In genomic region chr7:38222481-38223096, GRCh38 we compare ENCODE assay signal across 8 cellular contexts. TPM values are rescaled to one million over a fixed set of nuclear protein-coding genes. Genes with fewer than 3 reads are reported as not detected.
DNase-seq lines count a peak whose midpoint lies in the region; ATAC-seq and TF ChIP-seq lines count a peak whose summit lies in the region.

No MANE protein-coding gene starts in this region.

- no peaks in the 10 kb centered on the region for H3K27me3 Mint-ChIP-seq in activated naive CD8-positive, alpha-beta T cell treated with anti-CD3 and anti-CD28 coated beads, Interleukin-2, amount 50 U/mL, for 24 hours

- CTCF ChIA-PET in AG04449 (lab: Yijun Ruan, JAX), result interaction anchor here (0.9 to 10.3 kb wide), 30 partner anchors 7 to 327 kb away, joined by 3 to 265 read pairs (median 5); partner anchors contain the start of gene SFRP4

- POLR2A ChIA-PET in AG04449 (lab: Yijun Ruan, JAX), result no interaction called here

- peak; percentile 63 for TF ChIP-seq CTCF in AG04449 (IDR thresholded peaks at IDR 0.05; ENCODE audit: insufficient read depth, low read length, missing control alignments)
- TF ChIP-seq CTCF in GM12872 (IDR thresholded peaks at IDR 0.05; ENCODE audit: insufficient read depth, low read depth, low read length), result peak; percentile 77
- peak; percentile 82 to 91 for TF ChIP-seq CTCF in right atrium auricular region (IDR thresholded peaks at IDR 0.05)
- TF ChIP-seq CTCF in sigmoid colon (IDR thresholded peaks at IDR 0.05), result peak; percentile 78 to 88 (median 84)

- TF ChIP-seq EP300 in sigmoid colon (IDR thresholded peaks at IDR 0.05), result no peak

- no peak for TF ChIP-seq POLR2A in sigmoid colon (IDR thresholded peaks at IDR 0.05)

- H3K4me1 Mint-ChIP-seq in activated naive CD8-positive, alpha-beta T cell treated with anti-CD3 and anti-CD28 coated beads, Interleukin-2, amount 50 U/mL, for 24 hours, result peaks cover 38% of the 10 kb centered on the region

- no peak overlapping the region for H3K27ac ChIP-seq in right atrium auricular region
- peak overlapping the region in 2 of 4 donors; percentile 10 to 48 for H3K27ac ChIP-seq in sigmoid colon

- ATAC-seq in HG03159 (IDR thresholded peaks at IDR 0.05; ENCODE audit: unreplicated experiment) (peak; percentile 49), GM18870 (IDR thresholded peaks at IDR 0.05; ENCODE audit: unreplicated experiment) (no peak)
- peak; percentile 38 for ATAC-seq in activated naive CD8-positive, alpha-beta T cell treated with anti-CD3 and anti-CD28 coated beads, Interleukin-2, amount 50 U/mL, for 24 hours

- 62% methylated on average over 5 of the region's 5 CpGs for WGBS in sigmoid colon, 2 donors

- peaks cover 26% of the 10 kb centered on the region for H3K36me3 Mint-ChIP-seq in activated naive CD8-positive, alpha-beta T cell treated with anti-CD3 and anti-CD28 coated beads, Interleukin-2, amount 50 U/mL, for 24 hours (ENCODE audit: low read depth)

- H3K4me3 Mint-ChIP-seq in activated naive CD8-positive, alpha-beta T cell treated with anti-CD3 and anti-CD28 coated beads, Interleukin-2, amount 50 U/mL, for 24 hours, result no peak overlapping the region

- H3K4me1 ChIP-seq in right atrium auricular region (no peaks in the 10 kb centered on the region), sigmoid colon (peaks cover 0 to 14% (median 3%) of the 10 kb centered on the region in 4 donors)

- H3K36me3 ChIP-seq in right atrium auricular region (peaks cover 58% of the 10 kb centered on the region), sigmoid colon (peaks cover 10 to 57% (median 15%) of the 10 kb centered on the region in 4 donors)

- intact Hi-C loops in sigmoid colon (cut with DNase I), result loop anchor here (1.0 to 5.0 kb wide), 2 partner anchors 115 to 320 kb away; no protein-coding TSS in a partner anchor

- no peaks in the 10 kb centered on the region for H3K27me3 ChIP-seq in right atrium auricular region
- no peaks in the 10 kb centered on the region for H3K27me3 ChIP-seq in sigmoid colon

- H3K4me3 ChIP-seq in AG04449 (ENCODE audit: low read depth, low read length) (no peak overlapping the region), right atrium auricular region (no peak overlapping the region), sigmoid colon (no peak overlapping the region)

- H3K27ac Mint-ChIP-seq in activated naive CD8-positive, alpha-beta T cell treated with anti-CD3 and anti-CD28 coated beads, Interleukin-2, amount 50 U/mL, for 24 hours, result no peak overlapping the region

- H3K9me3 Mint-ChIP-seq in activated naive CD8-positive, alpha-beta T cell treated with anti-CD3 and anti-CD28 coated beads, Interleukin-2, amount 50 U/mL, for 24 hours, result no peaks in the 10 kb centered on the region

- no peaks in the 10 kb centered on the region for H3K9me3 ChIP-seq in right atrium auricular region
- H3K9me3 ChIP-seq in sigmoid colon, result no peaks in the 10 kb centered on the region

- no peak for DNase-seq in AG04449 (ENCODE audit: low read depth, low spot score)
- peak; percentile 15 for DNase-seq in NCI-H345 treated with DMSO at 0.1 percent for 48 hours (lab: John Stamatoyannopoulos, UW; ENCODE audit: unreplicated experiment)
- DNase-seq in activated naive CD8-positive, alpha-beta T cell treated with anti-CD3 and anti-CD28 coated beads, Interleukin-2, amount 50 U/mL, for 24 hours, result no peak
- no peak for DNase-seq in right atrium auricular region (ENCODE audit: low spot score)
- DNase-seq in sigmoid colon, result no peak

RNA-seq across cellular contexts. Expression of gene STARD3NL, which starts 44.5 kb away (rescaled TPM):
- total RNA-seq in right atrium auricular region, result 10 to 100 TPM; 36.3 to 41.9 TPM
- 10 to 100 TPM; 28.2 to 67.6 (median 48.5) TPM for total RNA-seq in sigmoid colon
- polyA plus RNA-seq in sigmoid colon, result 10 to 100 TPM; 26.3 to 44.4 (median 32.8) TPM
